Comparison of ENCODE assay signal across 1 cellular context in the genomic region with DNA sequence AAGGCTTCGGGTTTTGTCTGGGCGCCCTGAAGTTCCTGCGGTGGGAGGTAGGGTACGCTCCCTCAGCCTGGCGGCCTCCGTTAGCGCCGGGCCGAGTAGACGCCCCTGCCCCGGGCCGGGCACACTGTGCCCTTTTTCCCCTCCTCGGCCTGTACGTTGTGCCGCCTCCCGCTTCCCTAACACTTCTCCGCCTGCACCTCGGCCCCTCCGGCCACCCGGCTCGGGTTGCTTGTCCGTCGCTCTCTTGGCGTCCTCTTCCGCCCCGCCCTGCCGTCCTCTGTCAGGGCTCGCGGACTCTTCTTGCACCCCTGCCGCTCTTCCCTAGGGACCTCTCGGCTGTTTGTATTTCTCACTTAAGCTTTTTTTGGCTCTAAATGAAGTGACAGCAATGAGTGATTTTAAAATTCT.
TF ChIP-seq lines count a peak whose summit lies in the region.

No MANE protein-coding gene starts in this region.

TF ChIP-seq in SK-N-SH, 30 proteins besides CTCF, POLR2A, EP300 and RAD21 (continued from another document):
- TF ChIP-seq ZBTB33 (IDR thresholded peaks at IDR 0.05; ENCODE audit: borderline replicate concordance, low read depth) (no peak), SMC3 (IDR thresholded peaks at IDR 0.05; ENCODE audit: low read depth, low read length) (no peak)
- TF ChIP-seq, protein P1, sequence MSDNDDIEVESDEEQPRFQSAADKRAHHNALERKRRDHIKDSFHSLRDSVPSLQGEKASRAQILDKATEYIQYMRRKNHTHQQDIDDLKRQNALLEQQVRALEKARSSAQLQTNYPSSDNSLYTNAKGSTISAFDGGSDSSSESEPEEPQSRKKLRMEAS (IDR thresholded peaks at IDR 0.05; ENCODE audit: low read depth) = no peak; the same call in 1 of the 2 replicates
